In genomic region chr7:142799483-142799882, GRCh38 we compare ENCODE assay signal across 16 cellular contexts. TPM values are rescaled to one million over a fixed set of nuclear protein-coding genes. Genes with fewer than 3 reads are reported as not detected.
DNase-seq lines count a peak whose midpoint lies in the region; ATAC-seq and TF ChIP-seq lines count a peak whose summit lies in the region.
"Had no signal": no experiment of that assay in that cellular context is flagged by ENCODE, and none has a peak within 500 bp of the region (broad histone marks: within the 10 kb centered on the region; RNA-seq: fewer than 3 reads in every experiment).

No MANE protein-coding gene starts in this region.

- intact Hi-C loops in CD4-positive, alpha-beta T cell (cut with DNase I, micrococcal nuclease): loop anchor here in 1 of 2 experiments (5.0 kb wide), 1 partner anchor 477 kb away; no protein-coding TSS in a partner anchor

- CTCF ChIA-PET in CD4-positive, alpha-beta T cell (lab: Charles Lee): interaction anchor here (14.4 kb wide), 1 partner anchor 10 kb away, joined by 135 read pairs; no protein-coding TSS in a partner anchor

- H3F3A ChIP-seq in Loucy (ENCODE audit: low read depth): peaks cover 38% of the 10 kb centered on the region

- no peak for DNase-seq in CD4-positive, alpha-beta T cell
- no peak for DNase-seq in activated naive CD8-positive, alpha-beta T cell treated with anti-CD3 and anti-CD28 coated beads, Interleukin-2, amount 10 ng/mL, durations not matched to agents 7 days and 5 days
- DNase-seq in upper lobe of left lung (no peak), NCI-H345 treated with DMSO at 0.1 percent for 48 hours (lab: John Stamatoyannopoulos, UW; ENCODE audit: unreplicated experiment) (no peak)
- DNase-seq: amygdala, dermis blood vessel endothelial cell, foreskin melanocyte, NCI-H1092, NCI-H2171 treated with DMSO at 0.1 percent for 48 hours, SW 1271 had no signal

- H3K27me3 Mint-ChIP-seq in CD4-positive, alpha-beta T cell: no peaks in the 10 kb centered on the region
- no peaks in the 10 kb centered on the region for H3K27me3 Mint-ChIP-seq in activated naive CD8-positive, alpha-beta T cell treated with anti-CD3 and anti-CD28 coated beads, Interleukin-2, amount 10 ng/mL, durations not matched to agents 7 days and 5 days

- no peak for TF ChIP-seq POLR2A in upper lobe of left lung (IDR thresholded peaks at IDR 0.05)

- peaks cover 82% of the 10 kb centered on the region for H3K79me2 ChIP-seq in Loucy (ENCODE audit: insufficient read depth, low read length)

- peak overlapping the region; percentile 99 for H3K27ac ChIP-seq in CD4-positive, alpha-beta T cell (ENCODE audit: low read depth, low read length)
- H3K27ac ChIP-seq in muscle layer of duodenum (ENCODE audit: low read length) (peak overlapping the region; percentile 56), upper lobe of left lung (peak overlapping the region in 2 of 4 donors; percentile 44 to 82)

- no peaks in the 10 kb centered on the region for H3K9me3 Mint-ChIP-seq in CD4-positive, alpha-beta T cell
- no peaks in the 10 kb centered on the region for H3K9me3 Mint-ChIP-seq in activated naive CD8-positive, alpha-beta T cell treated with anti-CD3 and anti-CD28 coated beads, Interleukin-2, amount 10 ng/mL, durations not matched to agents 7 days and 5 days

- TF ChIP-seq CTCF in CD4-positive, alpha-beta T cell (IDR thresholded peaks at IDR 0.05): no peak
- TF ChIP-seq CTCF in Loucy (conservative IDR thresholded peaks at IDR 0.05; ENCODE audit: low read length) (no peak), upper lobe of left lung (IDR thresholded peaks at IDR 0.05) (no peak)

- H3K4me1 ChIP-seq in Loucy (ENCODE audit: insufficient read depth, low read length, poor library complexity, severe bottlenecking) (peaks cover 52% of the 10 kb centered on the region), muscle layer of duodenum (ENCODE audit: control insufficient read depth in 1 of 2, insufficient read depth in 2 of 2, low read length in 2 of 2) (peaks cover 0 to 14% of the 10 kb centered on the region in 2 donors), upper lobe of left lung (peaks cover 15 to 20% (median 18%) of the 10 kb centered on the region in 4 donors)

- peak overlapping the region; percentile 97 for H3K4me3 Mint-ChIP-seq in CD4-positive, alpha-beta T cell
- H3K4me3 Mint-ChIP-seq in activated naive CD8-positive, alpha-beta T cell treated with anti-CD3 and anti-CD28 coated beads, Interleukin-2, amount 10 ng/mL, durations not matched to agents 7 days and 5 days: peak overlapping the region; percentile 94

- no peak for TF ChIP-seq EP300 in upper lobe of left lung (IDR thresholded peaks at IDR 0.05)

- H3K36me3 ChIP-seq in Loucy (ENCODE audit: insufficient read depth, low read length): peaks cover 75% of the 10 kb centered on the region
- no peaks in the 10 kb centered on the region for H3K36me3 ChIP-seq in muscle layer of duodenum (ENCODE audit: control insufficient read depth in 1 of 2, insufficient read depth in 2 of 2, low read length in 2 of 2)
- H3K36me3 ChIP-seq in upper lobe of left lung: no peaks in the 10 kb centered on the region

- peaks cover 93% of the 10 kb centered on the region for H3K36me3 Mint-ChIP-seq in CD4-positive, alpha-beta T cell (ENCODE audit: low read depth)
- H3K36me3 Mint-ChIP-seq in activated naive CD8-positive, alpha-beta T cell treated with anti-CD3 and anti-CD28 coated beads, Interleukin-2, amount 10 ng/mL, durations not matched to agents 7 days and 5 days: peaks cover 66% of the 10 kb centered on the region

- peaks cover 4% of the 10 kb centered on the region for H4K20me1 ChIP-seq in Loucy (ENCODE audit: insufficient read depth, low read length, poor library complexity, severe bottlenecking)

- POLR2A ChIA-PET in CD4-positive, alpha-beta T cell (lab: Charles Lee): interaction anchor here (0.6 to 30.9 kb wide), 29 partner anchors 7 to 585 kb away, joined by 3 to 5733 read pairs (median 19); partner anchors contain the start of genes EPHB6 and GSTK1
- POLR2A ChIA-PET in activated naive CD8-positive, alpha-beta T cell treated with anti-CD3 and anti-CD28 coated beads, Interleukin-2, amount 10 ng/mL, durations not matched to agents 7 days and 5 days (lab: Charles Lee): interaction anchor here (0.6 to 21.1 kb wide), 8 partner anchors 10 to 491 kb away, joined by 3 to 1271 read pairs (median 10); no protein-coding TSS in a partner anchor

- ATAC-seq in CD4-positive, alpha-beta T cell (ENCODE audit: poor library complexity): no peak
- ATAC-seq in activated naive CD8-positive, alpha-beta T cell treated with anti-CD3 and anti-CD28 coated beads, Interleukin-2, amount 10 ng/mL, durations not matched to agents 7 days and 5 days (ENCODE audit: low read depth): no peak
- ATAC-seq in GM19328 (IDR thresholded peaks at IDR 0.05; ENCODE audit: unreplicated experiment): no peak
- ATAC-seq in upper lobe of left lung (ENCODE audit: low FRiP score in 2 of 2): no peak
- no peak for ATAC-seq in GM21515 (IDR thresholded peaks at IDR 0.05; ENCODE audit: unreplicated experiment)

- H3K4me3 ChIP-seq in Loucy (ENCODE audit: low read length, poor library complexity, severe bottlenecking) (peak overlapping the region; percentile 93), muscle layer of duodenum (ENCODE audit: low read depth in 1 of 2, low read length in 2 of 2) (no peak overlapping the region), upper lobe of left lung (peak overlapping the region in 1 of 4 donors; percentile 2)
- H3K4me3 ChIP-seq: GM12878 had no signal

- no peaks in the 10 kb centered on the region for H3K27me3 ChIP-seq in CD4-positive, alpha-beta T cell (ENCODE audit: control insufficient read depth, insufficient read depth, low read length)
- H3K27me3 ChIP-seq in Loucy (ENCODE audit: insufficient read depth, low read length, poor library complexity, severe bottlenecking) (peaks cover 35% of the 10 kb centered on the region), muscle layer of duodenum (ENCODE audit: low read depth, low read length) (peaks cover 37% of the 10 kb centered on the region), upper lobe of left lung (peaks cover 0 to 26% (median 16%) of the 10 kb centered on the region in 4 donors)

- peak overlapping the region; percentile 100 for H3K9ac ChIP-seq in Loucy (ENCODE audit: low read depth, low read length, poor library complexity, severe bottlenecking)

- peaks cover 79% of the 10 kb centered on the region for H3K4me1 Mint-ChIP-seq in CD4-positive, alpha-beta T cell (ENCODE audit: low read depth)
- H3K4me1 Mint-ChIP-seq in activated naive CD8-positive, alpha-beta T cell treated with anti-CD3 and anti-CD28 coated beads, Interleukin-2, amount 10 ng/mL, durations not matched to agents 7 days and 5 days: peaks cover 72% of the 10 kb centered on the region

- peak overlapping the region; percentile 98 for H3K27ac Mint-ChIP-seq in CD4-positive, alpha-beta T cell
- peak overlapping the region; percentile 99 for H3K27ac Mint-ChIP-seq in activated naive CD8-positive, alpha-beta T cell treated with anti-CD3 and anti-CD28 coated beads, Interleukin-2, amount 10 ng/mL, durations not matched to agents 7 days and 5 days

- peak overlapping the region; percentile 100 for H3K4me2 ChIP-seq in Loucy (ENCODE audit: low read depth, low read length, poor library complexity, severe bottlenecking)

- H2AFZ ChIP-seq in Loucy (ENCODE audit: low read length): no peak overlapping the region

- no peaks in the 10 kb centered on the region for H3K9me3 ChIP-seq in CD4-positive, alpha-beta T cell (ENCODE audit: control insufficient read depth, low read length)
- H3K9me3 ChIP-seq in Loucy (ENCODE audit: insufficient read depth, low read depth, low read length) (no peaks in the 10 kb centered on the region), muscle layer of duodenum (ENCODE audit: control insufficient read depth in 1 of 2, low read length in 2 of 2) (no peaks in the 10 kb centered on the region), upper lobe of left lung (no peaks in the 10 kb centered on the region)

- H3K9me2 ChIP-seq in Loucy (replicated peaks; ENCODE audit: low read depth, low read length): no peaks in the 10 kb centered on the region

- 45 to 46% methylated on average over 4 of the region's 4 CpGs for WGBS in upper lobe of left lung, 2 donors

RNA-seq across cellular contexts. Expression of gene PRSS2, which starts 28.7 kb away (rescaled TPM):
- total RNA-seq in CD4-positive, alpha-beta T cell: not detected
- not detected for total RNA-seq in activated naive CD8-positive, alpha-beta T cell treated with anti-CD3 and anti-CD28 coated beads, Interleukin-2, amount 10 ng/mL, durations not matched to agents 7 days and 5 days
- 10 to 100 TPM in 2 of 6 donors, not detected in 4; 34.2 to 64.5 TPM for total RNA-seq in upper lobe of left lung
- total RNA-seq: Daoy, dermis blood vessel endothelial cell had no signal

RNA-seq across cellular contexts. Expression of gene PRSS1, which starts 50.2 kb away (rescaled TPM):
- total RNA-seq in CD4-positive, alpha-beta T cell: not detected
- not detected for total RNA-seq in activated naive CD8-positive, alpha-beta T cell treated with anti-CD3 and anti-CD28 coated beads, Interleukin-2, amount 10 ng/mL, durations not matched to agents 7 days and 5 days
- total RNA-seq in upper lobe of left lung: 10 to 100 TPM in 1 of 6 donors, 1 to 10 TPM in 1, not detected in 4; 9.8 to 20.6 TPM
- total RNA-seq: Daoy, dermis blood vessel endothelial cell had no signal

RNA-seq across cellular contexts. Expression of gene EPHB6, which starts 55.4 kb away (rescaled TPM):
- 10 to 100 TPM; 50.7 to 55.8 TPM for total RNA-seq in CD4-positive, alpha-beta T cell
- 10 to 100 TPM; 20.1 to 25.2 TPM for total RNA-seq in activated naive CD8-positive, alpha-beta T cell treated with anti-CD3 and anti-CD28 coated beads, Interleukin-2, amount 10 ng/mL, durations not matched to agents 7 days and 5 days
- total RNA-seq in upper lobe of left lung: 10 to 100 TPM in 3 of 6 donors, 1 to 10 TPM in 3; 5.7 to 34.6 (median 10.0) TPM
